In genomic region chr11:75237050-75237449, GRCh38 we compare ENCODE assay signal across 14 cellular contexts. TPM values are rescaled to one million over a fixed set of nuclear protein-coding genes. Genes with fewer than 3 reads are reported as not detected.
A peak's percentile ranks its signal among the peaks of the same experiment; 100 is the strongest.
DNase-seq lines count a peak whose midpoint lies in the region; ATAC-seq and TF ChIP-seq lines count a peak whose summit lies in the region.
"Had no signal": no experiment of that assay in that cellular context is flagged by ENCODE, and none has a peak within 500 bp of the region (broad histone marks: within the 10 kb centered on the region; RNA-seq: fewer than 3 reads in every experiment).

No MANE protein-coding gene starts in this region.

- peaks cover 45% of the 10 kb centered on the region for H3K27me3 Mint-ChIP-seq in activated CD8-positive, alpha-beta memory T cell treated with anti-CD3 and anti-CD28 coated beads, Interleukin-2, amount 10 ng/mL, durations not matched to agents 7 days and 5 days

- no peak overlapping the region for H3K27ac ChIP-seq in BLaER1

- no peaks in the 10 kb centered on the region for H3K9me3 Mint-ChIP-seq in activated CD8-positive, alpha-beta memory T cell treated with anti-CD3 and anti-CD28 coated beads, Interleukin-2, amount 10 ng/mL, durations not matched to agents 7 days and 5 days (ENCODE audit: low read depth)
- H3K9me3 Mint-ChIP-seq: CD8-positive, alpha-beta T cell; H9 had no signal

- H3K9ac ChIP-seq in BLaER1: no peak overlapping the region

- H3K4me2 ChIP-seq in BLaER1: peak overlapping the region; percentile 34; the same call in 1 of the 2 replicates

- no peak overlapping the region for H3K4me3 ChIP-seq in BLaER1

- H4K20me1 ChIP-seq in BLaER1: peaks cover 39% of the 10 kb centered on the region

- H3K36me3 ChIP-seq in BLaER1: no peaks in the 10 kb centered on the region

- TF ChIP-seq CTCF in GM20000 (IDR thresholded peaks at IDR 0.05; ENCODE audit: extremely low read depth, missing control alignments): no peak

- DNase-seq in DMS79 (lab: John Stamatoyannopoulos, UW) (peak; percentile 87), mesenteric fat pad (ENCODE audit: low spot score) (peak; percentile 69), GM20000 (ENCODE audit: low spot score) (no peak), MV-4-11 (lab: John Stamatoyannopoulos, UW) (no peak)
- peak; percentile 14 for DNase-seq in activated CD8-positive, alpha-beta memory T cell treated with anti-CD3 and anti-CD28 coated beads, Interleukin-2, amount 10 ng/mL, durations not matched to agents 7 days and 5 days
- DNase-seq in activated naive CD4-positive, alpha-beta T cell treated with Interleukin-2 at 50 U/mL for 16 hours: no peak
- DNase-seq: ACHN, Calu3, H9, KBM-7 had no signal

- H3K27ac Mint-ChIP-seq in activated CD8-positive, alpha-beta memory T cell treated with anti-CD3 and anti-CD28 coated beads, Interleukin-2, amount 10 ng/mL, durations not matched to agents 7 days and 5 days: no peak overlapping the region
- H3K27ac Mint-ChIP-seq: CD8-positive, alpha-beta T cell; H9 had no signal

- H3K36me3 Mint-ChIP-seq in activated CD8-positive, alpha-beta memory T cell treated with anti-CD3 and anti-CD28 coated beads, Interleukin-2, amount 10 ng/mL, durations not matched to agents 7 days and 5 days: no peaks in the 10 kb centered on the region
- H3K36me3 Mint-ChIP-seq: CD8-positive, alpha-beta T cell; IgD-negative memory B cell had no signal

- peaks cover 26% of the 10 kb centered on the region for H3K4me1 ChIP-seq in BLaER1

- no peak overlapping the region for H3K4me3 Mint-ChIP-seq in activated CD8-positive, alpha-beta memory T cell treated with anti-CD3 and anti-CD28 coated beads, Interleukin-2, amount 10 ng/mL, durations not matched to agents 7 days and 5 days
- H3K4me3 Mint-ChIP-seq: CD8-positive, alpha-beta T cell; H9 had no signal

- H3K9me3 ChIP-seq in BLaER1: peaks cover 10% of the 10 kb centered on the region

- ATAC-seq in activated CD8-positive, alpha-beta memory T cell treated with anti-CD3 and anti-CD28 coated beads, Interleukin-2, amount 10 ng/mL, durations not matched to agents 7 days and 5 days: no peak
- ATAC-seq: CD8-positive, alpha-beta T cell; HepG2 had no signal

- CTCF ChIA-PET in activated CD8-positive, alpha-beta memory T cell treated with anti-CD3 and anti-CD28 coated beads, Interleukin-2, amount 10 ng/mL, durations not matched to agents 7 days and 5 days (lab: Charles Lee): interaction anchor here (3.4 to 17.1 kb wide), 2 partner anchors 11 to 95 kb away, joined by 20 to 572 read pairs; no protein-coding TSS in a partner anchor

- peaks cover 55% of the 10 kb centered on the region for H3K27me3 ChIP-seq in BLaER1

- H3K4me1 Mint-ChIP-seq in activated CD8-positive, alpha-beta memory T cell treated with anti-CD3 and anti-CD28 coated beads, Interleukin-2, amount 10 ng/mL, durations not matched to agents 7 days and 5 days: peaks cover 3% of the 10 kb centered on the region

RNA-seq across cellular contexts. Expression of gene TPBGL, which starts 3.5 kb away (rescaled TPM):
- total RNA-seq in activated CD8-positive, alpha-beta memory T cell treated with anti-CD3 and anti-CD28 coated beads, Interleukin-2, amount 10 ng/mL, durations not matched to agents 7 days and 5 days: under 1 TPM; 0.07 to 0.15 TPM
- 1.6 TPM for total RNA-seq in mesenteric fat pad
- total RNA-seq: Calu3, HepG2 had no signal

Comparison
In these comparisons a context has a peak if more than half of its experiments do, and no peak if none do; other contexts are left out.
1. DNase-seq: peak in DMS79 (single experiment), activated CD8-positive, alpha-beta memory T cell treated with anti-CD3 and anti-CD28 coated beads, Interleukin-2, amount 10 ng/mL, durations not matched to agents 7 days and 5 days (single experiment) and mesenteric fat pad (single experiment); none in GM20000 (single experiment), activated naive CD4-positive, alpha-beta T cell treated with Interleukin-2 at 50 U/mL for 16 hours (single experiment) and MV-4-11 (single experiment).